ENCODE assay signal across 3 cellular contexts in genomic region chr6:24778121-24778520, GRCh38.
TF ChIP-seq lines count a peak whose summit lies in the region.

No MANE protein-coding gene starts in this region.

TF ChIP-seq in SK-N-SH, 30 proteins besides CTCF, POLR2A, EP300 and RAD21 (continued from another document):
- no peak for TF ChIP-seq USF2 (IDR thresholded peaks at IDR 0.05; ENCODE audit: borderline replicate concordance, low read depth, low read length)
- TF ChIP-seq NRF1 (IDR thresholded peaks at IDR 0.05; ENCODE audit: low read depth, low read length), result no peak
- TF ChIP-seq SIN3A (IDR thresholded peaks at IDR 0.05; ENCODE audit: borderline replicate concordance, low read depth, low read length), result no peak
- TF ChIP-seq EZH2phosphoT487 (IDR thresholded peaks at IDR 0.05; ENCODE audit: borderline replicate concordance, low read depth), result no peak
- no peak for TF ChIP-seq MXI1 (IDR thresholded peaks at IDR 0.05; ENCODE audit: low read depth, low read length)
- TF ChIP-seq FOXJ3 (CRISPR knock-in tag; IDR thresholded peaks at IDR 0.05), result no peak
- TF ChIP-seq, protein P1, sequence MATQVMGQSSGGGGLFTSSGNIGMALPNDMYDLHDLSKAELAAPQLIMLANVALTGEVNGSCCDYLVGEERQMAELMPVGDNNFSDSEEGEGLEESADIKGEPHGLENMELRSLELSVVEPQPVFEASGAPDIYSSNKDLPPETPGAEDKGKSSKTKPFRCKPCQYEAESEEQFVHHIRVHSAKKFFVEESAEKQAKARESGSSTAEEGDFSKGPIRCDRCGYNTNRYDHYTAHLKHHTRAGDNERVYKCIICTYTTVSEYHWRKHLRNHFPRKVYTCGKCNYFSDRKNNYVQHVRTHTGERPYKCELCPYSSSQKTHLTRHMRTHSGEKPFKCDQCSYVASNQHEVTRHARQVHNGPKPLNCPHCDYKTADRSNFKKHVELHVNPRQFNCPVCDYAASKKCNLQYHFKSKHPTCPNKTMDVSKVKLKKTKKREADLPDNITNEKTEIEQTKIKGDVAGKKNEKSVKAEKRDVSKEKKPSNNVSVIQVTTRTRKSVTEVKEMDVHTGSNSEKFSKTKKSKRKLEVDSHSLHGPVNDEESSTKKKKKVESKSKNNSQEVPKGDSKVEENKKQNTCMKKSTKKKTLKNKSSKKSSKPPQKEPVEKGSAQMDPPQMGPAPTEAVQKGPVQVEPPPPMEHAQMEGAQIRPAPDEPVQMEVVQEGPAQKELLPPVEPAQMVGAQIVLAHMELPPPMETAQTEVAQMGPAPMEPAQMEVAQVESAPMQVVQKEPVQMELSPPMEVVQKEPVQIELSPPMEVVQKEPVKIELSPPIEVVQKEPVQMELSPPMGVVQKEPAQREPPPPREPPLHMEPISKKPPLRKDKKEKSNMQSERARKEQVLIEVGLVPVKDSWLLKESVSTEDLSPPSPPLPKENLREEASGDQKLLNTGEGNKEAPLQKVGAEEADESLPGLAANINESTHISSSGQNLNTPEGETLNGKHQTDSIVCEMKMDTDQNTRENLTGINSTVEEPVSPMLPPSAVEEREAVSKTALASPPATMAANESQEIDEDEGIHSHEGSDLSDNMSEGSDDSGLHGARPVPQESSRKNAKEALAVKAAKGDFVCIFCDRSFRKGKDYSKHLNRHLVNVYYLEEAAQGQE (IDR thresholded peaks at IDR 0.05; ENCODE audit: low read depth, low read length), result no peak

TF ChIP-seq in SK-N-SH treated with all-trans-retinoic acid at 6 μM for 48 hours, 23 proteins besides CTCF, POLR2A, EP300 and RAD21 (continued from another document):
- no peak for TF ChIP-seq CSRNP3 (CRISPR knock-in tag; IDR thresholded peaks at IDR 0.05)

TF ChIP-seq in HEK293T, 16 proteins besides CTCF, POLR2A, EP300 and RAD21 (continued from another document):
- TF ChIP-seq L3MBTL2 (conservative IDR thresholded peaks at IDR 0.05) (no peak), SUZ12 (IDR thresholded peaks at IDR 0.05) (no peak), SP1 (IDR thresholded peaks at IDR 0.05) (no peak), FOXM1 (IDR thresholded peaks at IDR 0.05; ENCODE audit: borderline replicate concordance) (no peak), TARDBP (IDR thresholded peaks at IDR 0.05) (no peak), NFRKB (IDR thresholded peaks at IDR 0.05) (no peak), FOXK2 (IDR thresholded peaks at IDR 0.05) (no peak), CTBP1 (IDR thresholded peaks at IDR 0.05; ENCODE audit: borderline replicate concordance) (no peak)
